In the genomic region with DNA sequence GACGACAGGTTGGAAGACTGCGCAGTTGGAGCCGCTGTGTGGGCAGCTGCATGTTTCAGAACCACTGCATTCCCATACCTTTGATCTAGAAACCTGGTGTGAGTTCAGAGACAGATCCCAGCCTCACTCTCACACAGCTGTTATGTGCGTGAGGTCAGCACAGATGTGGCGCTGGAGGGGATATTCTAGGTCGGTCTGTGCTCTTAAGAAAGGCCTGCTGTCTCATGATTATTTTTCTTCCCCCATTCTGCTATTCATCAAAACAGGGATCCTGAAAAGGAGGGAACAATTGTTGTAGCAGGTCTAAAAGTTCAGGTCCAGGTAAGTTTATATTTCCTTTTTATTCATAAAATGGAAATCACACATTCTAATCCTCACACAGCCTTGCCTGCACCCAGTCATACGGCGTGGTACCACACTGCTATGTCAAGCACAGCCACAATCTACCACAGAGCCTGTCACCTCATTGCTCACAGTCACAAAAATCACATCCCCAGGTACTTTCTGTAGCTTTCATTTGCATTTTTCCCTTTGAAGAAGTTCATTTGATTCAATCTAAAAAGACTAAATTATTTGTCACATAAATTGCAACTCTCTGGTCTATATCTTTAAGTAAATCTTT, we compare ENCODE assay signal across 8 cellular contexts. TPM values are rescaled to one million over a fixed set of nuclear protein-coding genes. Genes with fewer than 3 reads are reported as not detected.
DNase-seq lines count a peak whose midpoint lies in the region; ATAC-seq, FAIRE-seq and TF ChIP-seq lines count a peak whose summit lies in the region.

No MANE protein-coding gene starts in this region.

- H3K4me1 Mint-ChIP-seq in effector memory CD8-positive, alpha-beta T cell (ENCODE audit: low read depth in 2 of 2) = peaks cover 18% of the 10 kb centered on the region in 2 donors

- no peak for FAIRE-seq in HTR-8/SVneo (lab: Jason Lieb, UNC)

- peaks cover 0 to 1% of the 10 kb centered on the region in 2 donors for H3K9me3 Mint-ChIP-seq in effector memory CD8-positive, alpha-beta T cell

- no peaks in the 10 kb centered on the region for H3K9me3 ChIP-seq in ovary

- peak overlapping the region; percentile 96 to 98 for H3K27ac Mint-ChIP-seq in effector memory CD8-positive, alpha-beta T cell

- TF ChIP-seq POLR2A in ovary (IDR thresholded peaks at IDR 0.05) = no peak

- H3K27me3 Mint-ChIP-seq in effector memory CD8-positive, alpha-beta T cell = no peaks in the 10 kb centered on the region

- peak overlapping the region; percentile 82 to 93 for H3K4me3 Mint-ChIP-seq in effector memory CD8-positive, alpha-beta T cell

- TF ChIP-seq CTCF in GM12864 (IDR thresholded peaks at IDR 0.05; ENCODE audit: low read depth, low read length, missing control alignments) (no peak), ovary (IDR thresholded peaks at IDR 0.05) (no peak)

- H3K4me1 ChIP-seq in ovary (ENCODE audit: insufficient read depth) = no peaks in the 10 kb centered on the region

- ATAC-seq in effector memory CD8-positive, alpha-beta T cell (replicated peaks) = no peak
- ATAC-seq in GM21825 (IDR thresholded peaks at IDR 0.05; ENCODE audit: unreplicated experiment) (no peak), HG03378 (IDR thresholded peaks at IDR 0.05; ENCODE audit: unreplicated experiment) (no peak)

- intact Hi-C loops in ovary (cut with DNase I) = no loop called here

- H3K36me3 Mint-ChIP-seq in effector memory CD8-positive, alpha-beta T cell (ENCODE audit: insufficient read depth) = peaks cover 15% of the 10 kb centered on the region

- H3K27ac ChIP-seq in ovary = peak overlapping the region; percentile 57 to 62

- peak overlapping the region; percentile 79 for H3K4me3 ChIP-seq in GM12864 (ENCODE audit: low read depth, low read length)
- peak overlapping the region; percentile 84 for H3K4me3 ChIP-seq in ovary

- no peaks in the 10 kb centered on the region for H3K36me3 ChIP-seq in ovary

- WGBS in ovary, 3 donors = 53 to 72% (median 62%) methylated on average over 8 of the region's 8 CpGs

- TF ChIP-seq EP300 in ovary (IDR thresholded peaks at IDR 0.05) = no peak

- no peak for DNase-seq in GM12864 (ENCODE audit: low read depth)
- peak; percentile 19 for DNase-seq in RKO (ENCODE audit: low spot score)
- DNase-seq in effector memory CD8-positive, alpha-beta T cell = no peak
- DNase-seq in ovary = no peak
- DNase-seq in HTR-8/SVneo (ENCODE audit: insufficient read length, low spot score) = no peak
- DNase-seq in SIG-M5 (lab: John Stamatoyannopoulos, UW) = no peak

- no peaks in the 10 kb centered on the region for H3K27me3 ChIP-seq in ovary

RNA-seq across cellular contexts. Expression of gene ZNF546, which starts 0.8 kb away (rescaled TPM):
- 10 to 100 TPM in 2 of 7 donors, 1 to 10 TPM in 5; 4.9 to 11.1 (median 7.7) TPM for total RNA-seq in ovary
- 1 to 10 TPM; 2.9 to 5.4 TPM for polyA plus RNA-seq in ovary

RNA-seq across cellular contexts. Expression of gene PSMC4, which starts 26.7 kb away (rescaled TPM):
- 10 to 100 TPM; 39.3 to 73.5 (median 57.5) TPM for total RNA-seq in ovary
- 10 to 100 TPM; 44.8 to 57.0 TPM for polyA plus RNA-seq in ovary

RNA-seq across cellular contexts. Expression of gene ZNF780B, which starts 58.3 kb away (rescaled TPM):
- total RNA-seq in ovary = 10 to 100 TPM; 22.7 to 36.1 (median 25.9) TPM
- polyA plus RNA-seq in ovary = 10 to 100 TPM in 1 of 2 donors, 1 to 10 TPM in 1; 5.4 to 13.9 TPM
